ENCODE assay signal across 8 cellular contexts in genomic region chr13:50080856-50081105, GRCh38.
A peak's percentile ranks its signal among the peaks of the same experiment; 100 is the strongest.
DNase-seq lines count a peak whose midpoint lies in the region; ATAC-seq, FAIRE-seq and TF ChIP-seq lines count a peak whose summit lies in the region.

No MANE protein-coding gene starts in this region.

- no peaks in the 10 kb centered on the region for H3K9me3 Mint-ChIP-seq in neural progenitor cell

- peaks cover 2% of the 10 kb centered on the region for H3K27me3 Mint-ChIP-seq in neural progenitor cell (ENCODE audit: insufficient read depth, low read depth)

- H3K79me1 ChIP-seq in H1 (ENCODE audit: low read depth, low read length) = no peaks in the 10 kb centered on the region

- H3K9me3 ChIP-seq in OCI-LY1 (ENCODE audit: low read length) (no peaks in the 10 kb centered on the region), H1 (ENCODE audit: insufficient read depth in 2 of 2, low read depth in 1 of 2, low read length in 1 of 2) (no peaks in the 10 kb centered on the region), neural progenitor cell (ENCODE audit: low read depth) (no peaks in the 10 kb centered on the region)

- TF ChIP-seq CTCF in OCI-LY1 (IDR thresholded peaks at IDR 0.05; ENCODE audit: low read length) = no peak
- no peak for TF ChIP-seq CTCF in H1 (IDR thresholded peaks at IDR 0.05; ENCODE audit: control extremely low read depth in 1 of 3, insufficient read depth in 1 of 3, low read depth in 1 of 3, low read length in 3 of 3)
- TF ChIP-seq CTCF in neural progenitor cell (IDR thresholded peaks at IDR 0.05) = no peak

- H2AFZ ChIP-seq in OCI-LY1 (ENCODE audit: low read length) = no peak overlapping the region
- H2AFZ ChIP-seq in H1 (ENCODE audit: low read length) = no peak overlapping the region
- no peak overlapping the region for H2AFZ ChIP-seq in neural progenitor cell (replicated peaks)

- CTCF ChIA-PET in H1 (lab: Charles Lee; ENCODE audit: partially characterized antibody) = interaction anchor here (0.7 to 7.4 kb wide), 8 partner anchors 17 to 104 kb away, joined by 3 to 45 read pairs (median 4); partner anchors contain the start of gene TRIM13

- H2BK12ac ChIP-seq in H1 (ENCODE audit: low read depth, low read length) = no peak overlapping the region

- H2BK15ac ChIP-seq in H1 (ENCODE audit: low read length) = no peak overlapping the region

- H3K4me3 ChIP-seq in OCI-LY1 (ENCODE audit: low read depth, low read length, poor library complexity, severe bottlenecking) = peak overlapping the region; percentile 95
- peak overlapping the region; percentile 66 to 85 (median 69) for H3K4me3 ChIP-seq in H1 (ENCODE audit: extremely low read depth in 1 of 4, insufficient read depth in 2 of 4, low read depth in 3 of 4, low read length in 4 of 4)
- peak overlapping the region; percentile 96 for H3K4me3 ChIP-seq in neural progenitor cell

- H3K18ac ChIP-seq in H1 (ENCODE audit: extremely low read depth, low read length) = no peak overlapping the region

- H4K8ac ChIP-seq in H1 (ENCODE audit: extremely low read depth, insufficient read depth, low read length) = no peak overlapping the region

- H3K27me3 ChIP-seq in OCI-LY1 (ENCODE audit: insufficient read depth, low read length) (no peaks in the 10 kb centered on the region), H1 (replicated peaks in 1 of 4; ENCODE audit: control insufficient read depth in 3 of 4, extremely low read depth in 1 of 4, insufficient read depth in 3 of 4, low read length in 3 of 4) (no peaks in the 10 kb centered on the region; a peak in 2 of 7 replicates), neural progenitor cell (no peaks in the 10 kb centered on the region)

- no peak overlapping the region for H2BK5ac ChIP-seq in H1 (ENCODE audit: low read depth, low read length)

- no peak overlapping the region for H4K5ac ChIP-seq in H1 (ENCODE audit: insufficient read length, low read depth, low read length)

- no peaks in the 10 kb centered on the region for H3K9me2 ChIP-seq in OCI-LY1 (ENCODE audit: low read depth, low read length)

- TF ChIP-seq EP300 in H1 (IDR thresholded peaks at IDR 0.05; ENCODE audit: borderline replicate concordance in 1 of 2, low read depth in 2 of 2, low read length in 2 of 2) = no peak

- FAIRE-seq in GM19239 (lab: Jason Lieb, UNC) (peak; percentile 85), H1 (lab: Jason Lieb, UNC) (no peak), urothelium cell line (lab: Jason Lieb, UNC) (no peak)

- no peak for ATAC-seq in HG03097 (IDR thresholded peaks at IDR 0.05; ENCODE audit: low FRiP score, unreplicated experiment)
- no peak for ATAC-seq in GM21619 (IDR thresholded peaks at IDR 0.05; ENCODE audit: unreplicated experiment)

- H4K91ac ChIP-seq in H1 (replicated peaks; ENCODE audit: insufficient read length, low read length) = no peak overlapping the region

- peak overlapping the region; percentile 100 for H3K9ac ChIP-seq in OCI-LY1 (ENCODE audit: low read length)
- peak overlapping the region in 1 of 4 experiments; percentile 38; a peak in 3 of 7 replicates for H3K9ac ChIP-seq in H1 (replicated peaks in 1 of 4; ENCODE audit: extremely low read depth in 1 of 4, low read depth in 3 of 4, low read length in 3 of 4)
- peak overlapping the region; percentile 70 for H3K9ac ChIP-seq in neural progenitor cell

- H3F3A ChIP-seq in OCI-LY1 (ENCODE audit: insufficient read depth, low read length) = no peaks in the 10 kb centered on the region
- H3F3A ChIP-seq in neural progenitor cell (ENCODE audit: low read depth) = peaks cover 31% of the 10 kb centered on the region

- peaks cover 41% of the 10 kb centered on the region for H3K4me1 Mint-ChIP-seq in neural progenitor cell

- H3K4me2 ChIP-seq in OCI-LY1 (ENCODE audit: low read length) = peak overlapping the region; percentile 89
- peak overlapping the region; percentile 75 to 84 for H3K4me2 ChIP-seq in H1 (ENCODE audit: insufficient read depth in 1 of 2, low read depth in 2 of 2, low read length in 2 of 2)
- peak overlapping the region; percentile 92 for H3K4me2 ChIP-seq in neural progenitor cell

- H2BK20ac ChIP-seq in H1 (ENCODE audit: low read length) = no peak overlapping the region

- no peak for TF ChIP-seq POLR2A in H1 (IDR thresholded peaks at IDR 0.05; ENCODE audit: control extremely low read depth in 1 of 2, low read depth in 2 of 2, low read length in 2 of 2)

- H3K27ac ChIP-seq in OCI-LY1 (ENCODE audit: low read depth, low read length, poor library complexity, severe bottlenecking) = peak overlapping the region; percentile 95
- no peak overlapping the region for H3K27ac ChIP-seq in H1 (ENCODE audit: low read depth, low read length)
- peak overlapping the region; percentile 22 for H3K27ac ChIP-seq in neural progenitor cell

- no peak overlapping the region for H3K23ac ChIP-seq in H1 (ENCODE audit: insufficient read length)

- no peak overlapping the region for H2AK5ac ChIP-seq in H1 (ENCODE audit: low read depth, low read length)

- 0 out of 2 replicates have a peak, but pooled peaks cover 3% of the 10 kb centered on the region for H4K20me1 ChIP-seq in OCI-LY1 (ENCODE audit: insufficient read depth, low read length)
- H4K20me1 ChIP-seq in H1 (replicated peaks in 1 of 2; ENCODE audit: control insufficient read depth in 1 of 2, insufficient read depth in 2 of 2, low read length in 2 of 2) = peaks cover 8 to 10% of the 10 kb centered on the region in 2 experiments
- H4K20me1 ChIP-seq in neural progenitor cell (ENCODE audit: low read depth) = peaks cover 31% of the 10 kb centered on the region

- no peak overlapping the region for H2BK120ac ChIP-seq in H1 (replicated peaks; ENCODE audit: low read depth, low read length)

- H3K4me3 Mint-ChIP-seq in neural progenitor cell = peak overlapping the region; percentile 100

- H3K79me2 ChIP-seq in OCI-LY1 (ENCODE audit: insufficient read depth, low read length) (peaks cover 82% of the 10 kb centered on the region), H1 (ENCODE audit: control insufficient read depth in 1 of 2, insufficient read depth in 2 of 2, low read length in 2 of 2) (peaks cover 0 to 51% of the 10 kb centered on the region in 2 experiments; a peak in 2 of 4 replicates), neural progenitor cell (ENCODE audit: low read depth) (peaks cover 88% of the 10 kb centered on the region)

- H3K36me3 ChIP-seq in OCI-LY1 (ENCODE audit: insufficient read depth, low read length) = peaks cover 49% of the 10 kb centered on the region
- no peaks in the 10 kb centered on the region for H3K36me3 ChIP-seq in H1 (ENCODE audit: control insufficient read depth in 2 of 4, insufficient read depth in 4 of 4, low read length in 3 of 4)
- H3K36me3 ChIP-seq in neural progenitor cell = no peaks in the 10 kb centered on the region

- peaks cover 4% of the 10 kb centered on the region for H3K36me3 Mint-ChIP-seq in neural progenitor cell

- 2% methylated on average over 10 of the region's 10 CpGs; no CpG with 5 or more reads in 1 of the 2 experiments for WGBS in H1 (ENCODE audit: extremely low coverage in 1 of 2, insufficient coverage in 1 of 2, insufficient read length in 1 of 2, insufficient replicate concordance in 2 of 2, low coverage in 1 of 2, low lambda C conversion rate in 2 of 2, missing lambda C conversion rate in 1 of 2), 2 experiments

- peak overlapping the region; percentile 95 for H3K27ac Mint-ChIP-seq in neural progenitor cell

- H3K4ac ChIP-seq in H1 (replicated peaks; ENCODE audit: insufficient read length, low read depth, low read length) = no peak overlapping the region

- no peak overlapping the region for H3K14ac ChIP-seq in H1 (ENCODE audit: insufficient read length)

- peaks cover 53% of the 10 kb centered on the region for H3K4me1 ChIP-seq in OCI-LY1 (ENCODE audit: insufficient read depth, low read length, severe bottlenecking)
- H3K4me1 ChIP-seq in H1 (replicated peaks in 1 of 4; ENCODE audit: control insufficient read depth in 3 of 4, insufficient read depth in 4 of 4, low read length in 3 of 4) = peaks cover 0 to 8% (median 3%) of the 10 kb centered on the region in 4 experiments; a peak in 3 of 7 replicates
- H3K4me1 ChIP-seq in neural progenitor cell = peaks cover 23% of the 10 kb centered on the region

- H3K56ac ChIP-seq in H1 (replicated peaks; ENCODE audit: insufficient read length, low read depth, low read length) = no peak overlapping the region

- peaks cover 15% of the 10 kb centered on the region for H3K23me2 ChIP-seq in H1 (ENCODE audit: low read depth, low read length)

- DNase-seq in GM19239 (ENCODE audit: insufficient read length, low spot score) (no peak), H1 (ENCODE audit: low read depth in 1 of 2, low spot score in 2 of 2) (no peak), neural progenitor cell (ENCODE audit: low spot score) (no peak), urothelium cell line (ENCODE audit: low spot score) (no peak)
- no peak for DNase-seq in activated CD8-positive, alpha-beta memory T cell treated with anti-CD3 and anti-CD28 coated beads, Interleukin-2, amount 50 U/mL, for 4 hours

- POLR2A ChIA-PET in H1 (lab: Charles Lee; ENCODE audit: partially characterized antibody) = interaction anchor here (1.1 to 4.6 kb wide), 9 partner anchors 10 to 144 kb away, joined by 3 to 39 read pairs (median 7); partner anchors contain the start of genes SPRYD7 and TRIM13

- no peak for TF ChIP-seq RAD21 in H1 (IDR thresholded peaks at IDR 0.05 in 1 of 2, conservative IDR thresholded peaks at IDR 0.05 in 1 of 2; ENCODE audit: low read depth in 2 of 2, low read length in 2 of 2)

TF ChIP-seq in H1, 55 proteins besides CTCF, POLR2A, EP300 and RAD21:
- TF ChIP-seq CBX5 (IDR thresholded peaks at IDR 0.05; ENCODE audit: low read depth, low read length) (no peak), EGR1 (IDR thresholded peaks at IDR 0.05; ENCODE audit: borderline replicate concordance, low read depth, low read length) (no peak), HDAC2 (IDR thresholded peaks at IDR 0.05; ENCODE audit: borderline replicate concordance in 1 of 2, low read depth in 2 of 2, low read length in 2 of 2) (no peak), E2F6 (IDR thresholded peaks at IDR 0.05) (no peak), CTBP2 (IDR thresholded peaks at IDR 0.05; ENCODE audit: borderline replicate concordance, insufficient read depth, insufficient read length, low read length) (no peak), RFX5 (IDR thresholded peaks at IDR 0.05; ENCODE audit: borderline replicate concordance, low read depth, low read length) (no peak), SIRT6 (IDR thresholded peaks at IDR 0.05; ENCODE audit: low read length) (no peak), CEBPB (IDR thresholded peaks at IDR 0.05; ENCODE audit: low read depth, low read length) (no peak), GABPA (IDR thresholded peaks at IDR 0.05; ENCODE audit: borderline replicate concordance, insufficient read depth, low read length) (no peak)
- TF ChIP-seq, protein P1, sequence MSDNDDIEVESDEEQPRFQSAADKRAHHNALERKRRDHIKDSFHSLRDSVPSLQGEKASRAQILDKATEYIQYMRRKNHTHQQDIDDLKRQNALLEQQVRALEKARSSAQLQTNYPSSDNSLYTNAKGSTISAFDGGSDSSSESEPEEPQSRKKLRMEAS (IDR thresholded peaks at IDR 0.05) = no peak
